Comparison of ENCODE assay signal across 8 cellular contexts in the genomic region with DNA sequence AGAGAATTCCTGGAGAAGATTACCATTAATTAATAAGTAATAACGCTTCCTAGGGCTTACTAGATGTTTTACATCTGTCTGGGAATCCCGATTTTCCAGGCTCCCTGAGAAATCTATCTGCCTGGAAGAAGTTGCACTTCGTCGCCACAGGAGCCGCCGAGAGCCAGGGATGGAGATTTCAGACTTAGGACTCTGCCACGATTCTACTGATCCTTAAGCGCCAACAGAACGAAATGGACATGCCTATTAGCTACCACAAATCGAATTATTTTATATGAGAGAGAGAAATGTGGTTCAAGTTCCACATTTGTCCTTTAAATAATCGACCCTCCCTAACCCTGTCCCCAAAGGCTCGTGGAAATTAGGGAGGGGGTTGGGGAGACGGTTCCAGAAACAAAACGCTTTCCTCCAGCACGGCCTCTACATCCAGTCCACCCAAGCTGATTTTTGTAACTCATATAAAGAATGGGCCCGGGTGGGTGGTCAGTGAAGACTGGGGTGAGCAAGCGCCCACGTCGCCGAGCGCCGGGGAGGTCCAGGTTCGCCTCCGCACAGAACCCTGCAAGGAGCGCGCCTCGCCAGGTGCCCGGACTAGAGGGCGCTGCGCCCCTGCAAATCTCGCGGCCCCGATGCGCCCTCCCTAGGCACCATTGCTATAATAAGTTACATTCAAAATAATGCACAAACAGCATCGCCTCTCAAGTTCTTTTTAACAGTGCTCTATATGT. TPM values are rescaled to one million over a fixed set of nuclear protein-coding genes. Genes with fewer than 3 reads are reported as not detected.
DNase-seq lines count a peak whose midpoint lies in the region; ATAC-seq and TF ChIP-seq lines count a peak whose summit lies in the region.

No MANE protein-coding gene starts in this region.

- peaks cover 15 to 19% (median 17%) of the 10 kb centered on the region in 3 donors for H3K4me1 ChIP-seq in skeletal muscle tissue (ENCODE audit: control insufficient read depth in 3 of 3, insufficient read depth in 3 of 3, low read length in 3 of 3)

- peaks cover 0 to under 1% (median 0%) of the 10 kb centered on the region in 3 donors for H3K9me3 ChIP-seq in skeletal muscle tissue (ENCODE audit: control insufficient read depth in 3 of 3, low read length in 3 of 3)

- CTCF ChIA-PET in MCF 10A (lab: Yijun Ruan, JAX): interaction anchor here (0.6 to 3.5 kb wide), 25 partner anchors 9 to 1647 kb away, joined by 3 to 16 read pairs (median 4); no protein-coding TSS in a partner anchor

- no peaks in the 10 kb centered on the region for H3K27me3 Mint-ChIP-seq in MCF 10A (ENCODE audit: insufficient read depth, unreplicated experiment)

- peak; percentile 75 for TF ChIP-seq CTCF in MCF 10A (IDR thresholded peaks at IDR 0.05; ENCODE audit: unreplicated experiment)

- H3K27ac ChIP-seq in skeletal muscle tissue (ENCODE audit: low read depth, low read length): peak overlapping the region; percentile 77

- POLR2A ChIA-PET in MCF 10A (lab: Yijun Ruan, JAX): interaction anchor here (0.6 to 4.0 kb wide), 15 partner anchors 11 to 755 kb away, joined by 3 to 21 read pairs (median 3); a partner anchor contains a TSS

- no peaks in the 10 kb centered on the region for H3K36me3 Mint-ChIP-seq in MCF 10A (ENCODE audit: insufficient read depth, unreplicated experiment)

- peak overlapping the region; percentile 93 for H3K4me3 Mint-ChIP-seq in MCF 10A (ENCODE audit: unreplicated experiment)

- intact Hi-C loops in MCF 10A (cut with micrococcal nuclease): loop anchor here (1.0 to 10.0 kb wide), 18 partner anchors 39 to 1902 kb away; no protein-coding TSS in a partner anchor

- DNase-seq in NOMO-1 (lab: John Stamatoyannopoulos, UW; ENCODE audit: unreplicated experiment in 2 of 2) (peak; percentile 15 to 54), NOMO-1 treated with dmso at 0.1 percent for 144 hours (lab: John Stamatoyannopoulos, UW; ENCODE audit: unreplicated experiment) (no peak), NCI-H345 (lab: John Stamatoyannopoulos, UW) (peak; percentile 79), MCF 10A (ENCODE audit: unreplicated experiment) (peak; percentile 83), iPS-NIHi7 (ENCODE audit: extremely low spot score) (peak; percentile 63), AML-193 (lab: John Stamatoyannopoulos, UW) (no peak)

- no peaks in the 10 kb centered on the region for H3K36me3 ChIP-seq in skeletal muscle tissue (ENCODE audit: control insufficient read depth in 3 of 3, insufficient read depth in 3 of 3, low read length in 3 of 3)

- peak overlapping the region; percentile 63 to 70 (median 66) for H3K9ac ChIP-seq in skeletal muscle tissue (ENCODE audit: low read depth in 1 of 3, low read length in 3 of 3)

- peak overlapping the region; percentile 93 for H3K27ac Mint-ChIP-seq in MCF 10A (ENCODE audit: low read depth, unreplicated experiment)

- H3K4me1 Mint-ChIP-seq in MCF 10A (ENCODE audit: insufficient read depth, unreplicated experiment): peaks cover 29% of the 10 kb centered on the region

- BruUV-seq in MCF 10A (replicated peaks; lab: Mats Ljungman, UMichigan): no TSS peak

- no peaks in the 10 kb centered on the region for H3K9me3 Mint-ChIP-seq in MCF 10A (ENCODE audit: unreplicated experiment)

- peaks cover 3 to 50% (median 39%) of the 10 kb centered on the region in 3 donors for H3K27me3 ChIP-seq in skeletal muscle tissue (ENCODE audit: control insufficient read depth in 3 of 3, insufficient read depth in 3 of 3, low read length in 3 of 3)

- H3K4me3 ChIP-seq in skeletal muscle tissue (ENCODE audit: low read length in 3 of 3): peak overlapping the region; percentile 66 to 83 (median 74)

- no peak for ATAC-seq in HG03469 (IDR thresholded peaks at IDR 0.05; ENCODE audit: unreplicated experiment)

RNA-seq across cellular contexts. Expression of a gene that starts 1.9 kb away (rescaled TPM):
- total RNA-seq in MCF 10A (2022): 132 and 165 TPM in 2 replicates
- 173 TPM for total RNA-seq in skeletal muscle tissue

Comparison
In these comparisons a context has a peak if more than half of its experiments do, and no peak if none do; other contexts are left out.
1. DNase-seq: peak in NOMO-1 (2 of 2), NCI-H345 (single experiment), MCF 10A (single experiment) and iPS-NIHi7 (single experiment); none in NOMO-1 treated with dmso at 0.1 percent for 144 hours (single experiment) and AML-193 (0 of 2).